8 cellular contexts compared by ENCODE assay signal in genomic region chr19:55279773-55280643, GRCh38. TPM values are rescaled to one million over a fixed set of nuclear protein-coding genes. Genes with fewer than 3 reads are reported as not detected.
DNase-seq lines count a peak whose midpoint lies in the region; ATAC-seq and TF ChIP-seq lines count a peak whose summit lies in the region.

HSPBP1 (minus strand) TSS chr19:55280110; CDS start chr19:55279608, 502 bp downstream.

- no peaks in the 10 kb centered on the region for H3K9me3 Mint-ChIP-seq in activated T-cell treated with anti-CD3 and anti-CD28 coated beads, Interleukin-2, amount 50 U/mL, for 24 hours

- H3K4me3 Mint-ChIP-seq in activated T-cell treated with anti-CD3 and anti-CD28 coated beads, Interleukin-2, amount 50 U/mL, for 24 hours: peak within 1 kb of the TSS; percentile 100

- H3K4me3 ChIP-seq in esophagus (ENCODE audit: low read depth in 1 of 2, low read length in 2 of 2) (peak within 1 kb of the TSS; percentile 73 to 90), mucosa of stomach (ENCODE audit: low read length) (peak within 1 kb of the TSS; percentile 96)

- whole genome bisulfite sequencing in esophagus, 2 donors: 5% methylated on average over 52 of the region's 52 CpGs

- H3K9me3 ChIP-seq in esophagus (ENCODE audit: control insufficient read depth in 2 of 2, insufficient read depth in 1 of 2, low read depth in 1 of 2, low read length in 1 of 2) (no peaks in the 10 kb centered on the region), mucosa of stomach (ENCODE audit: control insufficient read depth, low read length) (no peaks in the 10 kb centered on the region)

- H3K27ac Mint-ChIP-seq in activated T-cell treated with anti-CD3 and anti-CD28 coated beads, Interleukin-2, amount 50 U/mL, for 24 hours: peak within 1 kb of the TSS; percentile 99

- H3K27ac ChIP-seq in esophagus (ENCODE audit: low read depth in 2 of 2, low read length in 1 of 2): peak within 1 kb of the TSS; percentile 78 to 92

- peak within 1 kb of the TSS; percentile 67 for H3K9ac ChIP-seq in mucosa of stomach (ENCODE audit: low read length)

- H3K27me3 Mint-ChIP-seq in activated T-cell treated with anti-CD3 and anti-CD28 coated beads, Interleukin-2, amount 50 U/mL, for 24 hours: no peaks in the 10 kb centered on the region

- peaks cover 0 to 10% of the 10 kb centered on the region in 2 donors for H3K36me3 ChIP-seq in esophagus (ENCODE audit: control insufficient read depth in 2 of 2, insufficient read depth in 2 of 2, low read length in 1 of 2)
- no peaks in the 10 kb centered on the region for H3K36me3 ChIP-seq in mucosa of stomach (ENCODE audit: control insufficient read depth, insufficient read depth, low read length)

- peaks cover 48% of the 10 kb centered on the region for H3K4me1 Mint-ChIP-seq in activated T-cell treated with anti-CD3 and anti-CD28 coated beads, Interleukin-2, amount 50 U/mL, for 24 hours (ENCODE audit: low read depth)

- peaks cover 38% of the 10 kb centered on the region for H3K36me3 Mint-ChIP-seq in activated T-cell treated with anti-CD3 and anti-CD28 coated beads, Interleukin-2, amount 50 U/mL, for 24 hours (ENCODE audit: low read depth)

- H3K27me3 ChIP-seq in esophagus (ENCODE audit: control insufficient read depth in 1 of 2, insufficient read depth in 2 of 2, low read length in 2 of 2) (no peaks in the 10 kb centered on the region), mucosa of stomach (ENCODE audit: control insufficient read depth, insufficient read depth, low read length) (peaks cover 11% of the 10 kb centered on the region)

- H3K4me1 ChIP-seq in esophagus (ENCODE audit: control insufficient read depth in 2 of 2, insufficient read depth in 2 of 2, low read length in 1 of 2) (peaks cover 0 to 8% of the 10 kb centered on the region in 2 donors), mucosa of stomach (ENCODE audit: control insufficient read depth, insufficient read depth, low read length) (peaks cover 16% of the 10 kb centered on the region)

- peak; percentile 51 for ATAC-seq in GM21619 (IDR thresholded peaks at IDR 0.05; ENCODE audit: unreplicated experiment)

- DNase-seq in DMS 273 treated with DMSO at 0.1 percent for 48 hours (lab: John Stamatoyannopoulos, UW): peak; percentile 91
- DNase-seq in KBM-7: peak; percentile 97
- peak; percentile 98 for DNase-seq in activated T-cell treated with anti-CD3 and anti-CD28 coated beads, Interleukin-2, amount 50 U/mL, for 24 hours
- peak; percentile 81 to 82 for DNase-seq in stimulated activated CD8-positive, alpha-beta memory T cell treated with anti-CD3 and anti-CD28 coated beads, Interleukin-7, amount 100 ng/mL, for 1 hour (ENCODE audit: low read depth in 2 of 2)

- in situ Hi-C loops in KBM-7 (cut with MboI; ENCODE audit: low pct_unique_long_range_greater_than_20kb, low sequenced_read_pairs): no loop called here

TF ChIP-seq in PFSK-1, 5 proteins besides CTCF, POLR2A, EP300 and RAD21:
- TF ChIP-seq POLR2AphosphoS5 (IDR thresholded peaks at IDR 0.05; ENCODE audit: low read depth, low read length) (no peak; the same call in 1 of the 2 replicates), REST (IDR thresholded peaks at IDR 0.05; ENCODE audit: insufficient read depth in 1 of 2, low read depth in 2 of 2, low read length in 2 of 2) (0 out of 4 replicates have a peak, but pooled peaks have one; percentile 9 to 38), FOXP2 (optimal IDR thresholded peaks at IDR 0.05; ENCODE audit: borderline replicate concordance, extremely low read depth, extremely low read length, insufficient read depth) (peak; percentile 72), SIN3A (IDR thresholded peaks at IDR 0.05; ENCODE audit: borderline replicate concordance, insufficient read depth, low read length) (peak; percentile 67; the same call in 1 of the 2 replicates), TAF1 (IDR thresholded peaks at IDR 0.05; ENCODE audit: borderline replicate concordance, insufficient read depth, low read length) (no peak)

RNA-seq across cellular contexts. Expression of gene HSPBP1, which starts in this region (rescaled TPM):
- 102 TPM for polyA plus RNA-seq in PFSK-1 (2012; ENCODE audit: insufficient read length, low read depth)
- polyA plus RNA-seq in esophagus: 10 to 100 TPM; 30.9 to 44.9 TPM

Comparison
In these comparisons a context has a peak if more than half of its experiments do, and no peak if none do; other contexts are left out.
1. Peak in every context shown above with its lines: DNase-seq, ATAC-seq, H3K4me3 ChIP-seq and H3K27ac ChIP-seq.